In the genomic region with DNA sequence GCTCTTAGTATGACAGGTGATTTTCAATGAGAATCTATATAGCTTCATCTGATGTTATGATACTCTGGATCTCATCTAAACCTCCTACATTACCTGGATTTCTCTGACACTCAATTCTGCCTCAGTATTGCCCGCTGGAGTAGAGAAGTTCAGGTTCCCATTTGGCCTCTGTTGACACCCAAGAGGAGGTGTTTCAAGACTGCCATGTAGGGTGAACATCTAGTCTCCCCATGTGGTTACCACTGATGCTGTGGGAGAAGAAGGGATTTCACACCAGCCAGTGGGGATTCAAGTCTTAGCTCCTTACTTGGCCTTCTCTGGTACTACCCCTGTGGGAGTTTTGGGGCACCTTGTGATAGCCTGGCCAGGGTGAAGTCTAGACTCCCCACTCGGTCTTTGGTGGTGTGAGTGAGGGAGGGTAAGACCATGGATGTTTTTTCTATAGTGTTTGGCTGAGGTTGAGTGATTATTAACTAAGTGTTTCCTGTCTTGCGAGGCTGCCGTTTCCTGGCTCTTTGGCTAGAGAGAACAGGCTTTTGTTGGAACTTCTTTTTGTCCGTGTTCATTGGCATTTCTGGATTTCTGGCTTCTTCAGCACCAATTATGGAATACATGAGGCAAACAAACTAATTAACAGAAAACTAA, we compare ENCODE assay signal across 1 cellular context.
TF ChIP-seq lines count a peak whose summit lies in the region.

No MANE protein-coding gene starts in this region.

TF ChIP-seq in HepG2, 621 proteins besides CTCF, POLR2A, EP300 and RAD21 (continued from another document and continues in another):
- TF ChIP-seq, protein P1, sequence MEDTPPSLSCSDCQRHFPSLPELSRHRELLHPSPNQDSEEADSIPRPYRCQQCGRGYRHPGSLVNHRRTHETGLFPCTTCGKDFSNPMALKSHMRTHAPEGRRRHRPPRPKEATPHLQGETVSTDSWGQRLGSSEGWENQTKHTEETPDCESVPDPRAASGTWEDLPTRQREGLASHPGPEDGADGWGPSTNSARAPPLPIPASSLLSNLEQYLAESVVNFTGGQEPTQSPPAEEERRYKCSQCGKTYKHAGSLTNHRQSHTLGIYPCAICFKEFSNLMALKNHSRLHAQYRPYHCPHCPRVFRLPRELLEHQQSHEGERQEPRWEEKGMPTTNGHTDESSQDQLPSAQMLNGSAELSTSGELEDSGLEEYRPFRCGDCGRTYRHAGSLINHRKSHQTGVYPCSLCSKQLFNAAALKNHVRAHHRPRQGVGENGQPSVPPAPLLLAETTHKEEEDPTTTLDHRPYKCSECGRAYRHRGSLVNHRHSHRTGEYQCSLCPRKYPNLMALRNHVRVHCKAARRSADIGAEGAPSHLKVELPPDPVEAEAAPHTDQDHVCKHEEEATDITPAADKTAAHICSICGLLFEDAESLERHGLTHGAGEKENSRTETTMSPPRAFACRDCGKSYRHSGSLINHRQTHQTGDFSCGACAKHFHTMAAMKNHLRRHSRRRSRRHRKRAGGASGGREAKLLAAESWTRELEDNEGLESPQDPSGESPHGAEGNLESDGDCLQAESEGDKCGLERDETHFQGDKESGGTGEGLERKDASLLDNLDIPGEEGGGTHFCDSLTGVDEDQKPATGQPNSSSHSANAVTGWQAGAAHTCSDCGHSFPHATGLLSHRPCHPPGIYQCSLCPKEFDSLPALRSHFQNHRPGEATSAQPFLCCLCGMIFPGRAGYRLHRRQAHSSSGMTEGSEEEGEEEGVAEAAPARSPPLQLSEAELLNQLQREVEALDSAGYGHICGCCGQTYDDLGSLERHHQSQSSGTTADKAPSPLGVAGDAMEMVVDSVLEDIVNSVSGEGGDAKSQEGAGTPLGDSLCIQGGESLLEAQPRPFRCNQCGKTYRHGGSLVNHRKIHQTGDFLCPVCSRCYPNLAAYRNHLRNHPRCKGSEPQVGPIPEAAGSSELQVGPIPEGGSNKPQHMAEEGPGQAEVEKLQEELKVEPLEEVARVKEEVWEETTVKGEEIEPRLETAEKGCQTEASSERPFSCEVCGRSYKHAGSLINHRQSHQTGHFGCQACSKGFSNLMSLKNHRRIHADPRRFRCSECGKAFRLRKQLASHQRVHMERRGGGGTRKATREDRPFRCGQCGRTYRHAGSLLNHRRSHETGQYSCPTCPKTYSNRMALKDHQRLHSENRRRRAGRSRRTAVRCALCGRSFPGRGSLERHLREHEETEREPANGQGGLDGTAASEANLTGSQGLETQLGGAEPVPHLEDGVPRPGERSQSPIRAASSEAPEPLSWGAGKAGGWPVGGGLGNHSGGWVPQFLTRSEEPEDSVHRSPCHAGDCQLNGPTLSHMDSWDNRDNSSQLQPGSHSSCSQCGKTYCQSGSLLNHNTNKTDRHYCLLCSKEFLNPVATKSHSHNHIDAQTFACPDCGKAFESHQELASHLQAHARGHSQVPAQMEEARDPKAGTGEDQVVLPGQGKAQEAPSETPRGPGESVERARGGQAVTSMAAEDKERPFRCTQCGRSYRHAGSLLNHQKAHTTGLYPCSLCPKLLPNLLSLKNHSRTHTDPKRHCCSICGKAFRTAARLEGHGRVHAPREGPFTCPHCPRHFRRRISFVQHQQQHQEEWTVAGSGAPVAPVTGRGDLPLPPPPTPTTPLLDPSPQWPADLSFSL (CRISPR knock-in tag; IDR thresholded peaks at IDR 0.05) = no peak
- TF ChIP-seq KLF12 (CRISPR knock-in tag; IDR thresholded peaks at IDR 0.05; ENCODE audit: borderline replicate concordance) (no peak), ZBTB38 (CRISPR knock-in tag; IDR thresholded peaks at IDR 0.05) (no peak), ZNF775 (CRISPR knock-in tag; IDR thresholded peaks at IDR 0.05; ENCODE audit: borderline replicate concordance) (no peak), RFX1 (IDR thresholded peaks at IDR 0.05) (no peak), THRA (CRISPR knock-in tag; IDR thresholded peaks at IDR 0.05; ENCODE audit: borderline replicate concordance) (no peak), RBM22 (optimal IDR thresholded peaks at IDR 0.05; ENCODE audit: low read length) (no peak), ZNF660 (CRISPR knock-in tag; IDR thresholded peaks at IDR 0.05; ENCODE audit: borderline replicate concordance, low read depth) (no peak), PRDM10 (CRISPR knock-in tag; IDR thresholded peaks at IDR 0.05; ENCODE audit: low read depth) (no peak), ZSCAN9 (CRISPR knock-in tag; IDR thresholded peaks at IDR 0.05; ENCODE audit: borderline replicate concordance) (no peak), ZNF639 (CRISPR knock-in tag; conservative IDR thresholded peaks at IDR 0.05) (no peak), KLF6 (CRISPR knock-in tag; IDR thresholded peaks at IDR 0.05) (no peak), ERF (CRISPR knock-in tag; IDR thresholded peaks at IDR 0.05) (no peak), ZNF556 (CRISPR knock-in tag; IDR thresholded peaks at IDR 0.05; ENCODE audit: borderline replicate concordance) (no peak), BRCA1 (CRISPR knock-in tag; IDR thresholded peaks at IDR 0.05) (0 out of 2 replicates have a peak, but pooled peaks have one; percentile 5), PHF5A (CRISPR knock-in tag; IDR thresholded peaks at IDR 0.05; ENCODE audit: low read depth, unreplicated experiment) (no peak), ZNF337 (CRISPR knock-in tag; IDR thresholded peaks at IDR 0.05; ENCODE audit: borderline replicate concordance, low read depth) (no peak), MAFG (CRISPR knock-in tag; IDR thresholded peaks at IDR 0.05) (no peak), ESRRA (CRISPR knock-in tag; IDR thresholded peaks at IDR 0.05; ENCODE audit: low read depth) (no peak), ZFP41 (CRISPR knock-in tag; IDR thresholded peaks at IDR 0.05; ENCODE audit: borderline replicate concordance) (no peak)
- TF ChIP-seq, protein P2, sequence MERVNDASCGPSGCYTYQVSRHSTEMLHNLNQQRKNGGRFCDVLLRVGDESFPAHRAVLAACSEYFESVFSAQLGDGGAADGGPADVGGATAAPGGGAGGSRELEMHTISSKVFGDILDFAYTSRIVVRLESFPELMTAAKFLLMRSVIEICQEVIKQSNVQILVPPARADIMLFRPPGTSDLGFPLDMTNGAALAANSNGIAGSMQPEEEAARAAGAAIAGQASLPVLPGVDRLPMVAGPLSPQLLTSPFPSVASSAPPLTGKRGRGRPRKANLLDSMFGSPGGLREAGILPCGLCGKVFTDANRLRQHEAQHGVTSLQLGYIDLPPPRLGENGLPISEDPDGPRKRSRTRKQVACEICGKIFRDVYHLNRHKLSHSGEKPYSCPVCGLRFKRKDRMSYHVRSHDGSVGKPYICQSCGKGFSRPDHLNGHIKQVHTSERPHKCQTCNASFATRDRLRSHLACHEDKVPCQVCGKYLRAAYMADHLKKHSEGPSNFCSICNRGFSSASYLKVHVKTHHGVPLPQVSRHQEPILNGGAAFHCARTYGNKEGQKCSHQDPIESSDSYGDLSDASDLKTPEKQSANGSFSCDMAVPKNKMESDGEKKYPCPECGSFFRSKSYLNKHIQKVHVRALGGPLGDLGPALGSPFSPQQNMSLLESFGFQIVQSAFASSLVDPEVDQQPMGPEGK (CRISPR knock-in tag; IDR thresholded peaks at IDR 0.05) = no peak
- TF ChIP-seq, protein P3, sequence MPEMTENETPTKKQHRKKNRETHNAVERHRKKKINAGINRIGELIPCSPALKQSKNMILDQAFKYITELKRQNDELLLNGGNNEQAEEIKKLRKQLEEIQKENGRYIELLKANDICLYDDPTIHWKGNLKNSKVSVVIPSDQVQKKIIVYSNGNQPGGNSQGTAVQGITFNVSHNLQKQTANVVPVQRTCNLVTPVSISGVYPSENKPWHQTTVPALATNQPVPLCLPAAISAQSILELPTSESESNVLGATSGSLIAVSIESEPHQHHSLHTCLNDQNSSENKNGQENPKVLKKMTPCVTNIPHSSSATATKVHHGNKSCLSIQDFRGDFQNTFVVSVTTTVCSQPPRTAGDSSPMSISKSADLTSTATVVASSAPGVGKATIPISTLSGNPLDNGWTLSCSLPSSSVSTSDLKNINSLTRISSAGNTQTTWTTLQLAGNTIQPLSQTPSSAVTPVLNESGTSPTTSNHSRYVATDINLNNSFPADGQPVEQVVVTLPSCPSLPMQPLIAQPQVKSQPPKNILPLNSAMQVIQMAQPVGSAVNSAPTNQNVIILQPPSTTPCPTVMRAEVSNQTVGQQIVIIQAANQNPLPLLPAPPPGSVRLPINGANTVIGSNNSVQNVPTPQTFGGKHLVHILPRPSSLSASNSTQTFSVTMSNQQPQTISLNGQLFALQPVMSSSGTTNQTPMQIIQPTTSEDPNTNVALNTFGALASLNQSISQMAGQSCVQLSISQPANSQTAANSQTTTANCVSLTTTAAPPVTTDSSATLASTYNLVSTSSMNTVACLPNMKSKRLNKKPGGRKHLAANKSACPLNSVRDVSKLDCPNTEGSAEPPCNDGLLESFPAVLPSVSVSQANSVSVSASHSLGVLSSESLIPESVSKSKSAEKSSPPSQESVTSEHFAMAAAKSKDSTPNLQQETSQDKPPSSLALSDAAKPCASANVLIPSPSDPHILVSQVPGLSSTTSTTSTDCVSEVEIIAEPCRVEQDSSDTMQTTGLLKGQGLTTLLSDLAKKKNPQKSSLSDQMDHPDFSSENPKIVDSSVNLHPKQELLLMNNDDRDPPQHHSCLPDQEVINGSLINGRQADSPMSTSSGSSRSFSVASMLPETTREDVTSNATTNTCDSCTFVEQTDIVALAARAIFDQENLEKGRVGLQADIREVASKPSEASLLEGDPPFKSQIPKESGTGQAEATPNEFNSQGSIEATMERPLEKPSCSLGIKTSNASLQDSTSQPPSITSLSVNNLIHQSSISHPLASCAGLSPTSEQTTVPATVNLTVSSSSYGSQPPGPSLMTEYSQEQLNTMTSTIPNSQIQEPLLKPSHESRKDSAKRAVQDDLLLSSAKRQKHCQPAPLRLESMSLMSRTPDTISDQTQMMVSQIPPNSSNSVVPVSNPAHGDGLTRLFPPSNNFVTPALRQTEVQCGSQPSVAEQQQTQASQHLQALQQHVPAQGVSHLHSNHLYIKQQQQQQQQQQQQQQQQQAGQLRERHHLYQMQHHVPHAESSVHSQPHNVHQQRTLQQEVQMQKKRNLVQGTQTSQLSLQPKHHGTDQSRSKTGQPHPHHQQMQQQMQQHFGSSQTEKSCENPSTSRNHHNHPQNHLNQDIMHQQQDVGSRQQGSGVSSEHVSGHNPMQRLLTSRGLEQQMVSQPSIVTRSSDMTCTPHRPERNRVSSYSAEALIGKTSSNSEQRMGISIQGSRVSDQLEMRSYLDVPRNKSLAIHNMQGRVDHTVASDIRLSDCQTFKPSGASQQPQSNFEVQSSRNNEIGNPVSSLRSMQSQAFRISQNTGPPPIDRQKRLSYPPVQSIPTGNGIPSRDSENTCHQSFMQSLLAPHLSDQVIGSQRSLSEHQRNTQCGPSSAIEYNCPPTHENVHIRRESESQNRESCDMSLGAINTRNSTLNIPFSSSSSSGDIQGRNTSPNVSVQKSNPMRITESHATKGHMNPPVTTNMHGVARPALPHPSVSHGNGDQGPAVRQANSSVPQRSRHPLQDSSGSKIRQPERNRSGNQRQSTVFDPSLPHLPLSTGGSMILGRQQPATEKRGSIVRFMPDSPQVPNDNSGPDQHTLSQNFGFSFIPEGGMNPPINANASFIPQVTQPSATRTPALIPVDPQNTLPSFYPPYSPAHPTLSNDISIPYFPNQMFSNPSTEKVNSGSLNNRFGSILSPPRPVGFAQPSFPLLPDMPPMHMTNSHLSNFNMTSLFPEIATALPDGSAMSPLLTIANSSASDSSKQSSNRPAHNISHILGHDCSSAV (CRISPR knock-in tag; IDR thresholded peaks at IDR 0.05; ENCODE audit: borderline replicate concordance) = no peak
- TF ChIP-seq, protein P4, sequence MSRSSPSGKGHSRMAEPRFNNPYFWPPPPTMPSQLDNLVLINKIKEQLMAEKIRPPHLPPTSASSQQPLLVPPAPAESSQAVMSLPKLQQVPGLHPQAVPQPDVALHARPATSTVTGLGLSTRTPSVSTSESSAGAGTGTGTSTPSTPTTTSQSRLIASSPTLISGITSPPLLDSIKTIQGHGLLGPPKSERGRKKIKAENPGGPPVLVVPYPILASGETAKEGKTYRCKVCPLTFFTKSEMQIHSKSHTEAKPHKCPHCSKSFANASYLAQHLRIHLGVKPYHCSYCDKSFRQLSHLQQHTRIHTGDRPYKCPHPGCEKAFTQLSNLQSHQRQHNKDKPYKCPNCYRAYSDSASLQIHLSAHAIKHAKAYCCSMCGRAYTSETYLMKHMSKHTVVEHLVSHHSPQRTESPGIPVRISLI (CRISPR knock-in tag; IDR thresholded peaks at IDR 0.05; ENCODE audit: borderline replicate concordance) = 0 out of 2 replicates have a peak, but pooled peaks have one; percentile 33
